17 cellular contexts compared by ENCODE assay signal in genomic region chrX:150761176-150761818, GRCh38.
A peak's percentile ranks its signal among the peaks of the same experiment; 100 is the strongest.
DNase-seq lines count a peak whose midpoint lies in the region; ATAC-seq and TF ChIP-seq lines count a peak whose summit lies in the region.
"Had no signal": no experiment of that assay in that cellular context is flagged by ENCODE, and none has a peak within 500 bp of the region (broad histone marks: within the 10 kb centered on the region; RNA-seq: fewer than 3 reads in every experiment).

No MANE protein-coding gene starts in this region.

- no peaks in the 10 kb centered on the region for H3K4me1 ChIP-seq in psoas muscle
- H3K4me1 ChIP-seq: A549 had no signal

- ATAC-seq in psoas muscle (peak in 3 of 4 donors; percentile 16 to 29 (median 21)), GM21447 (IDR thresholded peaks at IDR 0.05; ENCODE audit: unreplicated experiment) (no peak), esophagus mucosa (no peak)
- ATAC-seq: A549 had no signal

- H3K36me3 ChIP-seq in H7 (replicated peaks; ENCODE audit: control insufficient read depth, insufficient read depth, low read length) = peaks cover 2% of the 10 kb centered on the region
- peaks cover 0 to 12% of the 10 kb centered on the region in 2 donors for H3K36me3 ChIP-seq in psoas muscle (ENCODE audit: insufficient read depth in 1 of 2, low read depth in 1 of 2)

- intact Hi-C loops in psoas muscle (cut with DNase I) = no loop called here

- H3K27me3 ChIP-seq in H7 (ENCODE audit: control insufficient read depth, insufficient read depth, low read length) (no peaks in the 10 kb centered on the region), psoas muscle (ENCODE audit: insufficient read depth in 3 of 3, low read length in 2 of 3) (no peaks in the 10 kb centered on the region)

- WGBS in psoas muscle, 3 donors = 45 to 62% (median 52%) methylated on average over 2 to 7 of the region's 7 CpGs

- DNase-seq in activated CD8-positive, alpha-beta memory T cell treated with anti-CD3 and anti-CD28 coated beads for 24 hours = peak; percentile 52
- DNase-seq in activated CD8-positive, alpha-beta memory T cell treated with anti-CD3 and anti-CD28 coated beads, Interleukin-2, amount 50 U/mL, for 48 hours = no peak
- peak; percentile 86 for DNase-seq in H7
- peak; percentile 3 for DNase-seq in fibroblast of villous mesenchyme (ENCODE audit: low read depth)
- DNase-seq in psoas muscle = no peak
- DNase-seq: C1 segment of cervical spinal cord, DMS153, NCI-H187, NCI-H446, NCI-H69, OCI-M1, RPMI8226, SIG-M5 had no signal

- no peaks in the 10 kb centered on the region for H3K9me3 ChIP-seq in psoas muscle
- H3K9me3 ChIP-seq: A549 had no signal

- no peak overlapping the region for H3K27ac ChIP-seq in psoas muscle
- H3K27ac ChIP-seq: A549, HL-60 had no signal

- H3K4me3 ChIP-seq in H7 (ENCODE audit: insufficient read depth, low read depth, low read length) (no peak overlapping the region), fibroblast of villous mesenchyme (ENCODE audit: low read depth, low read length) (no peak overlapping the region), psoas muscle (no peak overlapping the region)
- H3K4me3 ChIP-seq: A549 had no signal

- no peak for TF ChIP-seq CTCF in fibroblast of villous mesenchyme (IDR thresholded peaks at IDR 0.05; ENCODE audit: insufficient read depth, low read depth, low read length)
- no peak for TF ChIP-seq CTCF in psoas muscle (IDR thresholded peaks at IDR 0.05)

Comparison
In these comparisons a context has a peak if more than half of its experiments do, and no peak if none do; other contexts are left out.
1. DNase-seq: peak in activated CD8-positive, alpha-beta memory T cell treated with anti-CD3 and anti-CD28 coated beads for 24 hours (single experiment), H7 (single experiment) and fibroblast of villous mesenchyme (single experiment); none in activated CD8-positive, alpha-beta memory T cell treated with anti-CD3 and anti-CD28 coated beads, Interleukin-2, amount 50 U/mL, for 48 hours (single experiment) and psoas muscle (0 of 2).
2. ATAC-seq: peak in psoas muscle (3 of 4); none in GM21447 (single experiment) and esophagus mucosa (single experiment).